In genomic region chrX:13059676-13060499, GRCh38 we compare ENCODE assay signal across 12 cellular contexts. TPM values are rescaled to one million over a fixed set of nuclear protein-coding genes. Genes with fewer than 3 reads are reported as not detected.
DNase-seq lines count a peak whose midpoint lies in the region; ATAC-seq, FAIRE-seq and TF ChIP-seq lines count a peak whose summit lies in the region.
"Had no signal": no experiment of that assay in that cellular context is flagged by ENCODE, and none has a peak within 500 bp of the region (broad histone marks: within the 10 kb centered on the region; RNA-seq: fewer than 3 reads in every experiment).

No MANE protein-coding gene starts in this region.

- H2AK5ac ChIP-seq in trophoblast cell (ENCODE audit: low read length) = no peak overlapping the region

- no peaks in the 10 kb centered on the region for H3K79me1 ChIP-seq in trophoblast cell (ENCODE audit: low read length)

- no CpG with 5 or more reads among the region's 2 CpGs for WGBS in trophoblast cell (ENCODE audit: extremely low coverage, insufficient coverage, insufficient read length)

- H3K9ac ChIP-seq in endothelial cell of umbilical vein (replicated peaks; ENCODE audit: extremely low read depth, insufficient read depth, low read length) (no peak overlapping the region), trophoblast cell (ENCODE audit: low read length) (no peak overlapping the region)

- peaks cover 12% of the 10 kb centered on the region for H3K9me3 Mint-ChIP-seq in activated CD4-positive, alpha-beta T cell treated with anti-CD3 and anti-CD28 coated beads for 36 hours (ENCODE audit: low read depth)
- H3K9me3 Mint-ChIP-seq in activated T-helper 2 cell treated with anti-CD3 and anti-CD28 coated beads, Interferon-gamma antibody, Interleukin-2, Interleukin-4, amounts not matched to agents 10 μg/mL and 5 μg/mL and 100 μg/mL, durations not matched to agents 14 hours and 24 hours and 36 hours = peaks cover 21% of the 10 kb centered on the region
- peaks cover 30% of the 10 kb centered on the region for H3K9me3 Mint-ChIP-seq in WTC11

- H3K23ac ChIP-seq in trophoblast cell (ENCODE audit: low read length) = no peak overlapping the region

- H3K79me2 ChIP-seq in endothelial cell of umbilical vein (ENCODE audit: control insufficient read depth, insufficient read depth, low read length) (no peaks in the 10 kb centered on the region), trophoblast cell (ENCODE audit: control insufficient read depth, insufficient read depth, low read length, poor library complexity) (no peaks in the 10 kb centered on the region)

- H3K4me1 ChIP-seq in endothelial cell of umbilical vein (ENCODE audit: control insufficient read depth, extremely low read depth, insufficient read depth, low read length) (peaks cover 9% of the 10 kb centered on the region), trophoblast cell (ENCODE audit: control insufficient read depth in 1 of 2, insufficient read depth in 2 of 2, low read length in 2 of 2) (peaks cover 0 to 4% of the 10 kb centered on the region in 2 experiments), Peyer's patch (no peaks in the 10 kb centered on the region)

- no peaks in the 10 kb centered on the region for H3K36me3 ChIP-seq in endothelial cell of umbilical vein (ENCODE audit: control insufficient read depth in 2 of 2, extremely low read depth in 1 of 2, insufficient read depth in 2 of 2, low read length in 2 of 2)
- no peaks in the 10 kb centered on the region for H3K36me3 ChIP-seq in trophoblast cell (ENCODE audit: control insufficient read depth in 1 of 2, insufficient read depth in 2 of 2, low read length in 2 of 2)
- no peaks in the 10 kb centered on the region for H3K36me3 ChIP-seq in Peyer's patch

- no peak overlapping the region for H4K12ac ChIP-seq in trophoblast cell (ENCODE audit: low read depth, low read length)

- H3K9me1 ChIP-seq in endothelial cell of umbilical vein (replicated peaks; ENCODE audit: control insufficient read depth, extremely low read depth, insufficient read depth, low read length) = no peaks in the 10 kb centered on the region

- TF ChIP-seq CTCF in endothelial cell of umbilical vein (IDR thresholded peaks at IDR 0.05; ENCODE audit: extremely low read depth in 1 of 2, insufficient read depth in 1 of 2, low read depth in 1 of 2, low read length in 2 of 2) (no peak), Peyer's patch (IDR thresholded peaks at IDR 0.05) (no peak), WTC11 (IDR thresholded peaks at IDR 0.05) (no peak)

- H4K91ac ChIP-seq in trophoblast cell (ENCODE audit: low read depth, low read length) = peak overlapping the region; percentile 55

- H3K9me3 ChIP-seq in endothelial cell of umbilical vein (replicated peaks; ENCODE audit: control insufficient read depth, insufficient read depth, low read length) (no peaks in the 10 kb centered on the region), trophoblast cell (ENCODE audit: insufficient read depth, low read depth, low read length) (peaks cover 4% of the 10 kb centered on the region), Peyer's patch (peaks cover 0 to 5% (median 0%) of the 10 kb centered on the region in 4 donors)

- no peak overlapping the region for H3K4me2 ChIP-seq in endothelial cell of umbilical vein (ENCODE audit: insufficient read depth, low read length)
- no peak overlapping the region for H3K4me2 ChIP-seq in trophoblast cell (ENCODE audit: low read length)

- intact Hi-C loops in endothelial cell of umbilical vein (cut with micrococcal nuclease) = no loop called here
- intact Hi-C loops in activated CD4-positive, alpha-beta T cell treated with anti-CD3 and anti-CD28 coated beads for 36 hours (cut with DNase I, micrococcal nuclease) = no loop called here
- intact Hi-C loops in activated T-helper 2 cell treated with anti-CD3 and anti-CD28 coated beads, Interferon-gamma antibody, Interleukin-2, Interleukin-4, amounts not matched to agents 10 μg/mL and 5 μg/mL and 100 μg/mL, durations not matched to agents 14 hours and 24 hours and 36 hours (cut with micrococcal nuclease) = no loop called here

- H2AFZ ChIP-seq in endothelial cell of umbilical vein (ENCODE audit: low read depth, low read length) (no peak overlapping the region), trophoblast cell (ENCODE audit: insufficient read depth, low read length, poor library complexity) (no peak overlapping the region)

- POLR2A ChIA-PET in endothelial cell of umbilical vein (lab: Charles Lee) (no interaction called here), WTC11 (lab: Charles Lee) (no interaction called here)
- POLR2A ChIA-PET in activated CD4-positive, alpha-beta T cell treated with anti-CD3 and anti-CD28 coated beads for 36 hours (lab: Charles Lee) = no interaction called here

- CTCF ChIA-PET in endothelial cell of umbilical vein (lab: Charles Lee) = no interaction called here
- CTCF ChIA-PET in activated CD4-positive, alpha-beta T cell treated with anti-CD3 and anti-CD28 coated beads for 36 hours (lab: Charles Lee) = interaction anchor here (0.6 to 1.0 kb wide), 2 partner anchors 10 to 106 kb away, joined by 3 read pairs; no protein-coding TSS in a partner anchor
- CTCF ChIA-PET in WTC11 (lab: Charles Lee) = no interaction called here

- no peak for DNase-seq in GM12892 (ENCODE audit: insufficient read length)
- peak; percentile 5 for DNase-seq in NCI-H69 (lab: John Stamatoyannopoulos, UW)
- DNase-seq in endothelial cell of umbilical vein (ENCODE audit: low read depth, low spot score) = peak; percentile 44
- peak in 1 of 2 donors; percentile 7 for DNase-seq in trophoblast cell
- DNase-seq in Peyer's patch = no peak
- DNase-seq in activated CD4-positive, alpha-beta T cell treated with anti-CD3 and anti-CD28 coated beads for 36 hours = no peak
- no peak for DNase-seq in activated T-helper 2 cell treated with anti-CD3 and anti-CD28 coated beads, Interferon-gamma antibody, Interleukin-2, Interleukin-4, amounts not matched to agents 10 μg/mL and 5 μg/mL and 100 μg/mL, durations not matched to agents 14 hours and 24 hours and 36 hours (ENCODE audit: low spot score)
- DNase-seq in WTC11 (ENCODE audit: low spot score) = no peak
- DNase-seq: activated T-cell treated with anti-CD3 and anti-CD28 coated beads, Interleukin-2, amount 50 U/mL, for 4 hours; DMS79; hippocampal formation had no signal

- no peak overlapping the region for H2BK12ac ChIP-seq in trophoblast cell (ENCODE audit: low read length)

- dilution Hi-C loops in endothelial cell of umbilical vein (cut with MboI; ENCODE audit: extremely low pct_ligation_motif_present, low sequenced_read_pairs) = no loop called here

- no TSS peak for BruUV-seq in endothelial cell of umbilical vein (replicated peaks; lab: Mats Ljungman, UMichigan)

- H3K18ac ChIP-seq in trophoblast cell (ENCODE audit: low read length) = no peak overlapping the region

- peaks cover 19% of the 10 kb centered on the region for H3K36me3 Mint-ChIP-seq in activated CD4-positive, alpha-beta T cell treated with anti-CD3 and anti-CD28 coated beads for 36 hours (ENCODE audit: low read depth)
- H3K36me3 Mint-ChIP-seq in activated T-helper 2 cell treated with anti-CD3 and anti-CD28 coated beads, Interferon-gamma antibody, Interleukin-2, Interleukin-4, amounts not matched to agents 10 μg/mL and 5 μg/mL and 100 μg/mL, durations not matched to agents 14 hours and 24 hours and 36 hours (ENCODE audit: low read depth) = peaks cover 15% of the 10 kb centered on the region
- H3K36me3 Mint-ChIP-seq in WTC11 = peaks cover 28% of the 10 kb centered on the region

- no peak for TF ChIP-seq POLR2A in GM12892 (IDR thresholded peaks at IDR 0.05; ENCODE audit: low read depth, low read length)
- no peak for TF ChIP-seq POLR2A in endothelial cell of umbilical vein (IDR thresholded peaks at IDR 0.05; ENCODE audit: low read depth, low read length)
- TF ChIP-seq POLR2A in Peyer's patch (IDR thresholded peaks at IDR 0.05) = no peak

- no peak overlapping the region for H3K4me3 Mint-ChIP-seq in activated CD4-positive, alpha-beta T cell treated with anti-CD3 and anti-CD28 coated beads for 36 hours
- H3K4me3 Mint-ChIP-seq in activated T-helper 2 cell treated with anti-CD3 and anti-CD28 coated beads, Interferon-gamma antibody, Interleukin-2, Interleukin-4, amounts not matched to agents 10 μg/mL and 5 μg/mL and 100 μg/mL, durations not matched to agents 14 hours and 24 hours and 36 hours (ENCODE audit: low read depth) = no peak overlapping the region
- no peak overlapping the region for H3K4me3 Mint-ChIP-seq in WTC11
- H3K4me3 Mint-ChIP-seq: activated T-cell treated with anti-CD3 and anti-CD28 coated beads, Interleukin-2, amount 50 U/mL, for 4 hours had no signal

- no peak for ATAC-seq in activated CD4-positive, alpha-beta T cell treated with anti-CD3 and anti-CD28 coated beads for 36 hours
- ATAC-seq in WTC11 = no peak
- ATAC-seq: activated T-cell treated with anti-CD3 and anti-CD28 coated beads, Interleukin-2, amount 50 U/mL, for 4 hours had no signal

- H3K27me3 ChIP-seq in endothelial cell of umbilical vein (ENCODE audit: control insufficient read depth in 2 of 2, insufficient read depth in 2 of 2, low read length in 2 of 2) (no peaks in the 10 kb centered on the region), trophoblast cell (ENCODE audit: insufficient read depth, low read length) (no peaks in the 10 kb centered on the region), Peyer's patch (no peaks in the 10 kb centered on the region)

- no peak overlapping the region for H3K4ac ChIP-seq in trophoblast cell (ENCODE audit: low read depth, low read length)

- H3K27ac Mint-ChIP-seq in activated CD4-positive, alpha-beta T cell treated with anti-CD3 and anti-CD28 coated beads for 36 hours = no peak overlapping the region
- no peak overlapping the region for H3K27ac Mint-ChIP-seq in activated T-helper 2 cell treated with anti-CD3 and anti-CD28 coated beads, Interferon-gamma antibody, Interleukin-2, Interleukin-4, amounts not matched to agents 10 μg/mL and 5 μg/mL and 100 μg/mL, durations not matched to agents 14 hours and 24 hours and 36 hours
- H3K27ac Mint-ChIP-seq in WTC11 = no peak overlapping the region

- no peak overlapping the region for H2BK120ac ChIP-seq in trophoblast cell (ENCODE audit: insufficient read depth, low read length, poor library complexity)

- no peaks in the 10 kb centered on the region for H3K27me3 Mint-ChIP-seq in activated CD4-positive, alpha-beta T cell treated with anti-CD3 and anti-CD28 coated beads for 36 hours
- H3K27me3 Mint-ChIP-seq in activated T-helper 2 cell treated with anti-CD3 and anti-CD28 coated beads, Interferon-gamma antibody, Interleukin-2, Interleukin-4, amounts not matched to agents 10 μg/mL and 5 μg/mL and 100 μg/mL, durations not matched to agents 14 hours and 24 hours and 36 hours (ENCODE audit: low read depth) = no peaks in the 10 kb centered on the region
- peaks cover 4% of the 10 kb centered on the region for H3K27me3 Mint-ChIP-seq in WTC11 (ENCODE audit: low read depth)

- H3K27ac ChIP-seq in endothelial cell of umbilical vein (ENCODE audit: insufficient read depth, low read depth, low read length) (no peak overlapping the region), trophoblast cell (ENCODE audit: low read depth, low read length) (no peak overlapping the region), Peyer's patch (peak overlapping the region in 2 of 4 donors; percentile 28 to 35)

- H2BK5ac ChIP-seq in trophoblast cell (ENCODE audit: low read depth, low read length, poor library complexity) = peak overlapping the region; percentile 17

- peak; percentile 81 for FAIRE-seq in GM12892 (lab: Jason Lieb, UNC)
- peak; percentile 59 for FAIRE-seq in endothelial cell of umbilical vein (lab: Jason Lieb, UNC)

- H3K4me3 ChIP-seq in endothelial cell of umbilical vein (replicated peaks in 1 of 3; ENCODE audit: insufficient read depth in 1 of 3, low read depth in 1 of 3, low read length in 3 of 3) (no peak overlapping the region), trophoblast cell (ENCODE audit: low read depth, low read length) (no peak overlapping the region), Peyer's patch (no peak overlapping the region)

- H4K8ac ChIP-seq in trophoblast cell (ENCODE audit: low read depth, low read length) = no peak overlapping the region

- peaks cover 46% of the 10 kb centered on the region for H3K4me1 Mint-ChIP-seq in activated CD4-positive, alpha-beta T cell treated with anti-CD3 and anti-CD28 coated beads for 36 hours
- H3K4me1 Mint-ChIP-seq in activated T-helper 2 cell treated with anti-CD3 and anti-CD28 coated beads, Interferon-gamma antibody, Interleukin-2, Interleukin-4, amounts not matched to agents 10 μg/mL and 5 μg/mL and 100 μg/mL, durations not matched to agents 14 hours and 24 hours and 36 hours (ENCODE audit: low read depth) = peaks cover 31% of the 10 kb centered on the region
- H3K4me1 Mint-ChIP-seq in WTC11 = peaks cover 6% of the 10 kb centered on the region; the same call in 1 of the 2 replicates

- H3K14ac ChIP-seq in trophoblast cell (ENCODE audit: low read length) = no peak overlapping the region

- no peaks in the 10 kb centered on the region for H4K20me1 ChIP-seq in endothelial cell of umbilical vein (replicated peaks; ENCODE audit: control insufficient read depth, extremely low read depth, insufficient read depth, low read length)

RNA-seq across cellular contexts. Expression of gene FAM9C, which starts 15.5 kb away (rescaled TPM):
- 0.17 TPM for polyA plus RNA-seq in GM12892 (2012; ENCODE audit: missing spikeins)
- total RNA-seq in endothelial cell of umbilical vein = not detected in 2 replicates
- polyA plus RNA-seq in endothelial cell of umbilical vein = not detected in 2 replicates
- not detected in 2 replicates for polyA plus RNA-seq in endothelial cell of umbilical vein (2011; cell fraction: cytosol; rRNA removed)
- polyA plus RNA-seq in endothelial cell of umbilical vein (2011; cell fraction: nucleus; rRNA removed) = not detected in 2 replicates
- not detected in 2 replicates for polyA plus RNA-seq in endothelial cell of umbilical vein (2012)
- polyA minus RNA-seq in endothelial cell of umbilical vein = not detected in 2 replicates
- not detected for polyA minus RNA-seq in endothelial cell of umbilical vein (2011; cell fraction: cytosol; rRNA and poly(A)+ RNA removed)
- not detected in 2 replicates for polyA minus RNA-seq in endothelial cell of umbilical vein (2011; cell fraction: nucleus; rRNA and poly(A)+ RNA removed)
- polyA plus RNA-seq in trophoblast cell (2013) = not detected in 2 replicates
- total RNA-seq in Peyer's patch = 1 to 10 TPM in 1 of 4 donors, under 1 TPM in 1, not detected in 2; 0.57 to 1.6 TPM
- total RNA-seq in activated CD4-positive, alpha-beta T cell treated with anti-CD3 and anti-CD28 coated beads for 36 hours = not detected
- total RNA-seq in activated T-helper 2 cell treated with anti-CD3 and anti-CD28 coated beads, Interferon-gamma antibody, Interleukin-2, Interleukin-4, amounts not matched to agents 10 μg/mL and 5 μg/mL and 100 μg/mL, durations not matched to agents 14 hours and 24 hours and 36 hours = not detected in 2 replicates
- 0.07 to 0.28 TPM in 2 of 3 replicates, not detected in the other for total RNA-seq in WTC11 (2021)
- total RNA-seq: activated T-cell treated with anti-CD3 and anti-CD28 coated beads, Interleukin-2, amount 50 U/mL, for 4 hours; T-helper 2 cell treated with Interferon-gamma antibody and Interleukin-4, amounts not matched to agents 100 ng/mL and 5 ng/mL, for 36 hours had no signal

Comparison
In these comparisons a context has a peak if more than half of its experiments do, and no peak if none do; other contexts are left out.
1. DNase-seq: peak in NCI-H69 (single experiment) and endothelial cell of umbilical vein (single experiment); none in GM12892 (single experiment), Peyer's patch (0 of 3), activated CD4-positive, alpha-beta T cell treated with anti-CD3 and anti-CD28 coated beads for 36 hours (single experiment), activated T-helper 2 cell treated with anti-CD3 and anti-CD28 coated beads, Interferon-gamma antibody, Interleukin-2, Interleukin-4, amounts not matched to agents 10 μg/mL and 5 μg/mL and 100 μg/mL, durations not matched to agents 14 hours and 24 hours and 36 hours (single experiment) and WTC11 (single experiment).